Comparison of ENCODE assay signal across 10 cellular contexts in the genomic region with DNA sequence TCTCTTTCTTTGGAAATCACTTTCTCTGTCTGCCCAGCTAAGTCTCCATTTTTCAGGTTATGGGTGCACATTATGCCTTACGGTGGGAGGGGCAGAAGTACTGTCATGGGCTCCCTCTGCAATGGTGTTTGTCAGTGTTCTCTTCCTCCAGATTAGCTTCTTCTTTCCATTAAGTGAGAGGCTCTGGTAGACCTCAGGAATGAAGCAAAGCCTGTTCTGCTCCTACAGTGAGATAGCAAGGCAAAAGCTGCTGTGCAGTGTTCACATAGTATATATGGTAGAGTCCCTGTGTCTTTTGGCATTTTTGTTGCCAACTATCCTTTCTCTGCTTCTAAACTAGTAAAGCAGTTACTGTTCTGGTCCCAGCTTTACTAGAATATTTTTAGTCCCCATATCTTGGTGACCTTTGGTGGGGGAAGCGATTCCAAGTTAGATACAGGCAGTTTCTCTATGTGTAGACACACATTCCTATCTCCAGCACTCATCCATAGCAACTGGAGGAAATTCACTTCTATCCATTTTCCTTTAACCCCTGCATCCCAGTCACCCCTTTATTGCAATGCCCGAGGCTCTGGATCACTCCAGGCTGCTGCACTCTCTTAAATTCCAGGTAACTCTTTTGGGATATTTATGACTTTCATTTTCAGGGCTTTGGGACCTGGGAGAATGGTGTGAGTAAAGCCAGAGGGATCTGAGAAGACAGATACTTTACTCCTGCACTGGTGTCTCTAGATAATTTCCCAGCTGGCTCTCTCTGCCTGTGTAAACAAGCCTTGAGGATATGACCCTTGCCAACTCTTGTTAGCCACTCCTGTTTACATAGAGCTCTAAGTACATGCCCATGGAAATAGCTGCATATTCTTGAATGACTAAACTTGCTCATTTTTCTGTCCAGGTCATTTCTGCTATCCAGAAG. TPM values are rescaled to one million over a fixed set of nuclear protein-coding genes. Genes with fewer than 3 reads are reported as not detected.
DNase-seq lines count a peak whose midpoint lies in the region; ATAC-seq and TF ChIP-seq lines count a peak whose summit lies in the region.
"Had no signal": no experiment of that assay in that cellular context is flagged by ENCODE, and none has a peak within 500 bp of the region (broad histone marks: within the 10 kb centered on the region; RNA-seq: fewer than 3 reads in every experiment).

No MANE protein-coding gene starts in this region.

- H3K27me3 ChIP-seq in body of pancreas, result no peaks in the 10 kb centered on the region
- H3K27me3 ChIP-seq in suprapubic skin, result no peaks in the 10 kb centered on the region

- H3K4me3 ChIP-seq in body of pancreas, result no peak overlapping the region
- no peak overlapping the region for H3K4me3 ChIP-seq in suprapubic skin

- no peak overlapping the region for H3K27ac ChIP-seq in body of pancreas
- peak overlapping the region; percentile 74 for H3K27ac ChIP-seq in suprapubic skin
- H3K27ac ChIP-seq: 22Rv1 had no signal

- TF ChIP-seq POLR2A in body of pancreas (IDR thresholded peaks at IDR 0.05) (no peak), suprapubic skin (IDR thresholded peaks at IDR 0.05) (no peak)

- intact Hi-C loops in body of pancreas (cut with DNase I), result no loop called here

- TF ChIP-seq EP300 in suprapubic skin (IDR thresholded peaks at IDR 0.05), result no peak

- peak; percentile 43 for ATAC-seq in body of pancreas
- ATAC-seq in GM18867 (IDR thresholded peaks at IDR 0.05; ENCODE audit: unreplicated experiment), result no peak

- DNase-seq in DMS 273 (lab: John Stamatoyannopoulos, UW; ENCODE audit: unreplicated experiment), result peak; percentile 1
- no peak for DNase-seq in DMS 273 treated with DMSO at 0.1 percent for 48 hours (lab: John Stamatoyannopoulos, UW)
- DNase-seq in body of pancreas, result peak in 2 of 4 donors; percentile 12 to 34
- peak; percentile 70 for DNase-seq in kidney tubule cell (ENCODE audit: low spot score)
- no peak for DNase-seq in suprapubic skin (ENCODE audit: low spot score in 2 of 2)
- DNase-seq in HUDEP-2 (lab: John Stamatoyannopoulos, UW; ENCODE audit: unreplicated experiment in 76 of 76), result no peak
- no peak for DNase-seq in NCI-H1694 (lab: John Stamatoyannopoulos, UW)
- DNase-seq: activated CD4-positive, alpha-beta T cell treated with anti-CD3 and anti-CD28 coated beads for 1 hour had no signal

- 25 to 38% methylated on average over 3 of the region's 3 CpGs for WGBS in body of pancreas, 2 donors
- WGBS in suprapubic skin, result 32% methylated on average over 3 of the region's 3 CpGs

- H3K4me1 ChIP-seq in body of pancreas (peaks cover 26% of the 10 kb centered on the region), suprapubic skin (peaks cover 37% of the 10 kb centered on the region)

- H3K9me3 ChIP-seq in body of pancreas, result no peaks in the 10 kb centered on the region
- H3K9me3 ChIP-seq in suprapubic skin, result no peaks in the 10 kb centered on the region

- TF ChIP-seq CTCF in body of pancreas (IDR thresholded peaks at IDR 0.05) (no peak), suprapubic skin (IDR thresholded peaks at IDR 0.05) (no peak)

- no peaks in the 10 kb centered on the region for H3K36me3 ChIP-seq in body of pancreas (replicated peaks in 1 of 2; ENCODE audit: insufficient read depth in 1 of 2, low read depth in 2 of 2)
- H3K36me3 ChIP-seq in suprapubic skin, result no peaks in the 10 kb centered on the region

RNA-seq across cellular contexts. Expression of a gene that starts 3.9 kb away (rescaled TPM):
- 1 to 10 TPM; 2.9 to 4.6 TPM for total RNA-seq in body of pancreas
- total RNA-seq in suprapubic skin, result 1 to 10 TPM; 5.0 to 8.4 (median 7.2) TPM

RNA-seq across cellular contexts. Expression of a gene that starts 24.4 kb away (rescaled TPM):
- total RNA-seq in body of pancreas (1 to 10 TPM; 2.1 to 2.6 TPM), suprapubic skin (1 to 10 TPM in 3 of 4 donors, under 1 TPM in 1; 0.72 to 4.8 (median 1.9) TPM)

RNA-seq across cellular contexts. Expression of a gene that starts 40.2 kb away (rescaled TPM):
- total RNA-seq in body of pancreas (not detected), suprapubic skin (not detected)

Comparison
In these comparisons a context has a peak if more than half of its experiments do, and no peak if none do; other contexts are left out.
1. DNase-seq: peak in DMS 273 (single experiment) and kidney tubule cell (single experiment); none in DMS 273 treated with DMSO at 0.1 percent for 48 hours (single experiment), suprapubic skin (0 of 2), HUDEP-2 (0 of 76) and NCI-H1694 (single experiment).